ENCODE assay signal across 26 cellular contexts in the genomic region with DNA sequence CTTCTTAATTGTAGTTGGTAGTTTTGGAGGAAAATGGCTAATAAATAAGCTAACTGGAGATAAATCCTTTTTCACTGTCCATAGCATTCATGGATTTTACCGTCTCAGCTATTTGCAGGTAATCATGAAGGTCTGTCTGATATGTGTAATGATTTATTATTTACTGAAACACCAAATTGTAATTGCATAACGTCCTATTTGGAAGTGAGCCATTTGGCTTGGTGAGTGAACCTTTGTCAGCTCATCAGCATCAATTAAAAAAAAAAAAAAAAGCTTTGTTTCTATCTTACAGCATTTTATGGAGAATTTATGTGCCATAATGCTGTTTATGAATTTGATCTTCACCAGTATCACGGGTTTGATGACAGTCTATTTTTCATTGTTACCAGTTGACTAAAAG. TPM values are rescaled to one million over a fixed set of nuclear protein-coding genes. Genes with fewer than 3 reads are reported as not detected.
A peak's percentile ranks its signal among the peaks of the same experiment; 100 is the strongest.
DNase-seq lines count a peak whose midpoint lies in the region; ATAC-seq and TF ChIP-seq lines count a peak whose summit lies in the region.
"Had no signal": no experiment of that assay in that cellular context is flagged by ENCODE, and none has a peak within 500 bp of the region (broad histone marks: within the 10 kb centered on the region; RNA-seq: fewer than 3 reads in every experiment).

No MANE protein-coding gene starts in this region.

- no peaks in the 10 kb centered on the region for H3K4me1 ChIP-seq in breast epithelium

- H3K4me3 ChIP-seq in breast epithelium (no peak overlapping the region), epithelial cell of esophagus (ENCODE audit: low read length) (no peak overlapping the region)
- H3K4me3 ChIP-seq: BLaER1 treated with 17β-estradiol and CSF1 and Interleukin-3, amounts not matched to agents 10 nM and 100 nM; GM12878; K562; MG63 had no signal

- no peak overlapping the region for H3K27ac Mint-ChIP-seq in MCF 10A (ENCODE audit: low read depth, unreplicated experiment)
- H3K27ac Mint-ChIP-seq: CD4-positive, alpha-beta T cell had no signal

- no peaks in the 10 kb centered on the region for H3K27me3 Mint-ChIP-seq in MCF 10A (ENCODE audit: insufficient read depth, unreplicated experiment)
- H3K27me3 Mint-ChIP-seq: CD4-positive, alpha-beta T cell had no signal

- H3K36me3 Mint-ChIP-seq in MCF 10A (ENCODE audit: insufficient read depth, unreplicated experiment) = no peaks in the 10 kb centered on the region

- no TSS peak for BruUV-seq in MCF 10A (replicated peaks; lab: Mats Ljungman, UMichigan)

- H3K27ac ChIP-seq in breast epithelium = no peak overlapping the region
- H3K27ac ChIP-seq: BLaER1 treated with 17β-estradiol and CSF1 and Interleukin-3, amounts not matched to agents 10 nM and 100 nM had no signal

- no peaks in the 10 kb centered on the region for H3K9me3 Mint-ChIP-seq in MCF 10A (ENCODE audit: unreplicated experiment)
- H3K9me3 Mint-ChIP-seq: CD4-positive, alpha-beta T cell had no signal

- TF ChIP-seq CTCF in MCF 10A (IDR thresholded peaks at IDR 0.05; ENCODE audit: unreplicated experiment) = no peak
- TF ChIP-seq CTCF in breast epithelium (IDR thresholded peaks at IDR 0.05) = no peak
- TF ChIP-seq CTCF in epithelial cell of esophagus (IDR thresholded peaks at IDR 0.05; ENCODE audit: insufficient read depth, low read depth, low read length, missing control alignments) = no peak

- no peaks in the 10 kb centered on the region for H3K4me1 Mint-ChIP-seq in MCF 10A (ENCODE audit: insufficient read depth, unreplicated experiment)

- no peaks in the 10 kb centered on the region for H3K36me3 ChIP-seq in breast epithelium

- DNase-seq in MCF 10A (ENCODE audit: unreplicated experiment) (peak; percentile 56), breast epithelium (ENCODE audit: low spot score in 2 of 2) (no peak), NCI-H69 (lab: John Stamatoyannopoulos, UW) (peak; percentile 17), epithelial cell of esophagus (ENCODE audit: low read depth) (peak; percentile 41), NCI-H1694 treated with DMSO at 0.1 percent for 48 hours (lab: John Stamatoyannopoulos, UW) (no peak), SHP77 (lab: John Stamatoyannopoulos, UW) (no peak), GDM1 (lab: John Stamatoyannopoulos, UW) (no peak)
- DNase-seq: AML-193; CD4-positive, alpha-beta T cell; DMS53; H7; Kasumi-1; MG63; NCI-H1417 treated with DMSO at 0.1 percent for 48 hours; NCI-H187; NCI-H2081 treated with DMSO at 0.1 percent for 48 hours; NCI-H2171; NCI-H524; NCI-H774; RPMI8226; SHP77 treated with DMSO at 0.1 percent for 48 hours; T-helper 1 cell had no signal

- ATAC-seq in GM21515 (IDR thresholded peaks at IDR 0.05; ENCODE audit: unreplicated experiment) = no peak
- ATAC-seq: GM12878, K562 had no signal

- H3K4me3 Mint-ChIP-seq in MCF 10A (ENCODE audit: unreplicated experiment) = no peak overlapping the region
- H3K4me3 Mint-ChIP-seq: CD4-positive, alpha-beta T cell had no signal

- POLR2A ChIA-PET in MCF 10A (lab: Yijun Ruan, JAX) = interaction anchor here (1.0 to 2.0 kb wide), 3 partner anchors 17 to 19 kb away, joined by 5 to 14 read pairs (median 11); no protein-coding TSS in a partner anchor

- H3K9me3 ChIP-seq in breast epithelium = no peaks in the 10 kb centered on the region
- H3K9me3 ChIP-seq: MG63 had no signal

- CTCF ChIA-PET in MCF 10A (lab: Yijun Ruan, JAX) = interaction anchor here (0.8 kb wide), 1 partner anchor 48 kb away, joined by 3 read pairs; no protein-coding TSS in a partner anchor

- no peaks in the 10 kb centered on the region for H3K27me3 ChIP-seq in breast epithelium
- H3K27me3 ChIP-seq: BLaER1 treated with 17β-estradiol and CSF1 and Interleukin-3, amounts not matched to agents 10 nM and 100 nM; MG63 had no signal

- TF ChIP-seq POLR2A in breast epithelium (IDR thresholded peaks at IDR 0.05) = no peak

- intact Hi-C loops in MCF 10A (cut with micrococcal nuclease) (no loop called here), breast epithelium (cut with DNase I; ENCODE audit: low total_unique reads) (no loop called here)

RNA-seq across cellular contexts. Expression of a gene that starts 20.2 kb away (rescaled TPM):
- total RNA-seq in MCF 10A (2022) (3.3 and 3.7 TPM in 2 replicates), breast epithelium (10 to 100 TPM; 12.7 to 25.6 (median 17.7) TPM)

Comparison
In these comparisons a context has a peak if more than half of its experiments do, and no peak if none do; other contexts are left out.
1. DNase-seq: peak in MCF 10A (single experiment), NCI-H69 (single experiment) and epithelial cell of esophagus (single experiment); none in breast epithelium (0 of 2), NCI-H1694 treated with DMSO at 0.1 percent for 48 hours (single experiment), SHP77 (0 of 2) and GDM1 (single experiment).